ENCODE assay signal across 23 cellular contexts in genomic region chr11:35798423-35798822, GRCh38.
DNase-seq lines count a peak whose midpoint lies in the region; ATAC-seq and TF ChIP-seq lines count a peak whose summit lies in the region.
"Had no signal": no experiment of that assay in that cellular context is flagged by ENCODE, and none has a peak within 500 bp of the region (broad histone marks: within the 10 kb centered on the region; RNA-seq: fewer than 3 reads in every experiment).

No MANE protein-coding gene starts in this region.

- no peaks in the 10 kb centered on the region for H4K20me1 ChIP-seq in HCT116 (ENCODE audit: insufficient read depth)

- no peaks in the 10 kb centered on the region for H3K27me3 ChIP-seq in ACC112 (ENCODE audit: insufficient read depth, low read length)
- H3K27me3 ChIP-seq in HCT116 (ENCODE audit: insufficient read depth, low read length) = no peaks in the 10 kb centered on the region
- no peaks in the 10 kb centered on the region for H3K27me3 ChIP-seq in gastrocnemius medialis
- H3K27me3 ChIP-seq: heart left ventricle, transverse colon had no signal

- H2AFZ ChIP-seq in ACC112 (ENCODE audit: low read length, unreplicated experiment) (no peak overlapping the region), HCT116 (ENCODE audit: low read depth, low read length, poor library complexity, severe bottlenecking) (no peak overlapping the region)

- POLR2A ChIA-PET in HCT116 (lab: Charles Lee) = no interaction called here

- peak overlapping the region; percentile 39 for H3K27ac ChIP-seq in ACC112 (ENCODE audit: low read depth, low read length)
- no peak overlapping the region for H3K27ac ChIP-seq in HCT116 (ENCODE audit: low read depth, low read length)
- H3K27ac ChIP-seq in gastrocnemius medialis = no peak overlapping the region
- H3K27ac ChIP-seq: C4-2B, heart left ventricle, psoas muscle, transverse colon had no signal

- intact Hi-C loops in HCT116 (cut with micrococcal nuclease) (no loop called here), gastrocnemius medialis (cut with DNase I; ENCODE audit: low total_unique reads) (no loop called here)

- DNase-seq in HCT116 (ENCODE audit: low read depth, low spot score) (no peak), amniotic epithelial cell (ENCODE audit: low read depth) (peak; percentile 10), fibroblast of the aortic adventitia (ENCODE audit: low read depth) (peak; percentile 23), gastrocnemius medialis (no peak), NCI-H774 (lab: John Stamatoyannopoulos, UW) (no peak)
- DNase-seq in effector CD4-positive, alpha-beta T cell = no peak
- no peak for DNase-seq in stimulated activated CD4-positive, alpha-beta T cell treated with anti-CD3 and anti-CD28 coated beads, Interleukin-4, amount 100 ng/mL, for 24 hours
- DNase-seq: activated CD4-positive, alpha-beta T cell treated with anti-CD3 and anti-CD28 coated beads for 36 hours; activated naive CD4-positive, alpha-beta T cell treated with Interleukin-2 at 50 U/mL for 16 hours; activated T-cell treated with anti-CD3 and anti-CD28 coated beads, Interleukin-2, amount 50 U/mL, for 4 hours; amygdala; heart left ventricle; KG1; left colon; mesendoderm; MV-4-11; NCI-H524 treated with DMSO at 0.1 percent for 48 hours; psoas muscle; stimulated activated CD8-positive, alpha-beta memory T cell treated with anti-CD3 and anti-CD28 coated beads, Interleukin-4, amount 100 ng/mL, for 48 hours; T-helper 2 cell; transverse colon had no signal

- CTCF ChIA-PET in HCT116 (lab: Charles Lee) = interaction anchor here (7.2 kb wide), 1 partner anchor 24 kb away, joined by 53 read pairs; no protein-coding TSS in a partner anchor

- no TSS peak for BruUV-seq in HCT116 (replicated peaks; lab: Mats Ljungman, UMichigan)

- H3K79me2 ChIP-seq in ACC112 (ENCODE audit: control insufficient read depth, insufficient read depth, low read length, unreplicated experiment) = peaks cover 41% of the 10 kb centered on the region
- no peaks in the 10 kb centered on the region for H3K79me2 ChIP-seq in HCT116 (ENCODE audit: insufficient read depth, low read length)

- ATAC-seq in HCT116 (no peak), gastrocnemius medialis (no peak)
- ATAC-seq: activated CD4-positive, alpha-beta T cell treated with anti-CD3 and anti-CD28 coated beads for 36 hours; activated T-cell treated with anti-CD3 and anti-CD28 coated beads, Interleukin-2, amount 50 U/mL, for 4 hours; left colon had no signal

- H3K9ac ChIP-seq in HCT116 (ENCODE audit: low read length) = no peak overlapping the region

- in situ Hi-C loops in gastrocnemius medialis (cut with MboI; ENCODE audit: low sequenced_read_pairs in 4 of 4) = no loop called here

- no peaks in the 10 kb centered on the region for H3K9me3 ChIP-seq in HCT116 (ENCODE audit: control insufficient read depth in 1 of 2, insufficient read depth in 1 of 2, low read depth in 1 of 2, low read length in 2 of 2)
- no peaks in the 10 kb centered on the region for H3K9me3 ChIP-seq in gastrocnemius medialis
- H3K9me3 ChIP-seq: heart left ventricle, psoas muscle, transverse colon had no signal

- H3K9me2 ChIP-seq in HCT116 (ENCODE audit: insufficient read depth) = no peaks in the 10 kb centered on the region

- no peak for TF ChIP-seq RAD21 in HCT116 (IDR thresholded peaks at IDR 0.05; ENCODE audit: low read depth)

- no peak overlapping the region for H3K4me3 ChIP-seq in ACC112 (ENCODE audit: low read depth, low read length)
- H3K4me3 ChIP-seq in HCT116 (replicated peaks in 1 of 2; ENCODE audit: low read depth in 1 of 2, low read length in 2 of 2) = no peak overlapping the region
- H3K4me3 ChIP-seq in fibroblast of the aortic adventitia (ENCODE audit: low read depth, low read length) = no peak overlapping the region
- no peak overlapping the region for H3K4me3 ChIP-seq in gastrocnemius medialis
- H3K4me3 ChIP-seq: heart left ventricle, psoas muscle, transverse colon had no signal

- TF ChIP-seq POLR2A in HCT116 (IDR thresholded peaks at IDR 0.05; ENCODE audit: borderline replicate concordance, extremely low read depth, insufficient read depth, insufficient read length) (no peak), gastrocnemius medialis (IDR thresholded peaks at IDR 0.05) (no peak)

- RAD21 ChIA-PET in HCT116 (lab: Charles Lee; ENCODE audit: low non-redundant PET in 1 of 2, low total read pairs in 2 of 2, uncharacterized antibody in 2 of 2, unreplicated experiment in 2 of 2) = no interaction called here

- H3K4me1 ChIP-seq in ACC112 (ENCODE audit: control insufficient read depth, insufficient read depth, low read length, unreplicated experiment) = peaks cover 53% of the 10 kb centered on the region
- peaks cover 2 to 45% of the 10 kb centered on the region in 2 experiments; a peak in 2 of 4 replicates for H3K4me1 ChIP-seq in HCT116 (ENCODE audit: control insufficient read depth in 1 of 2, insufficient read depth in 2 of 2, low read length in 2 of 2)
- H3K4me1 ChIP-seq in gastrocnemius medialis = peaks cover 12 to 34% of the 10 kb centered on the region in 2 donors
- H3K4me1 ChIP-seq: transverse colon had no signal

- no peak overlapping the region for H3K4me2 ChIP-seq in HCT116 (ENCODE audit: low read length)

- TF ChIP-seq CTCF in HCT116 (IDR thresholded peaks at IDR 0.05 in 2 of 3, conservative IDR thresholded peaks at IDR 0.05 in 1 of 3; ENCODE audit: borderline replicate concordance in 1 of 3, insufficient read depth in 1 of 3, low read depth in 2 of 3, low read length in 2 of 3) (no peak), fibroblast of the aortic adventitia (IDR thresholded peaks at IDR 0.05; ENCODE audit: insufficient read depth, low read length) (no peak), gastrocnemius medialis (IDR thresholded peaks at IDR 0.05 in 4 of 5, conservative IDR thresholded peaks at IDR 0.05 in 1 of 5) (no peak)

- H3K36me3 ChIP-seq in ACC112 (ENCODE audit: insufficient read depth, low read length) (peaks cover 9% of the 10 kb centered on the region; the same call in 1 of the 2 replicates), HCT116 (ENCODE audit: control insufficient read depth in 1 of 2, insufficient read depth in 2 of 2, low read length in 2 of 2) (no peaks in the 10 kb centered on the region), gastrocnemius medialis (no peaks in the 10 kb centered on the region)
- H3K36me3 ChIP-seq: heart left ventricle, transverse colon had no signal

TF ChIP-seq in HCT116, 20 proteins besides CTCF, POLR2A, EP300 and RAD21:
- TF ChIP-seq ZBTB33 (IDR thresholded peaks at IDR 0.05; ENCODE audit: extremely low read depth, insufficient replicate concordance, low read length) = no peak
- 0 out of 2 replicates have a peak, but pooled peaks have one; percentile 27 for TF ChIP-seq FOSL1 (IDR thresholded peaks at IDR 0.05; ENCODE audit: low read depth)
- no peak for TF ChIP-seq EGR1 (IDR thresholded peaks at IDR 0.05; ENCODE audit: low read depth)

Comparison
In these comparisons a context has a peak if more than half of its experiments do, and no peak if none do; other contexts are left out.
1. DNase-seq: peak in amniotic epithelial cell (single experiment) and fibroblast of the aortic adventitia (single experiment); none in HCT116 (single experiment), effector CD4-positive, alpha-beta T cell (single experiment), gastrocnemius medialis (0 of 2), stimulated activated CD4-positive, alpha-beta T cell treated with anti-CD3 and anti-CD28 coated beads, Interleukin-4, amount 100 ng/mL, for 24 hours (single experiment) and NCI-H774 (single experiment).